Comparison of ENCODE assay signal across 1 cellular context in the genomic region with DNA sequence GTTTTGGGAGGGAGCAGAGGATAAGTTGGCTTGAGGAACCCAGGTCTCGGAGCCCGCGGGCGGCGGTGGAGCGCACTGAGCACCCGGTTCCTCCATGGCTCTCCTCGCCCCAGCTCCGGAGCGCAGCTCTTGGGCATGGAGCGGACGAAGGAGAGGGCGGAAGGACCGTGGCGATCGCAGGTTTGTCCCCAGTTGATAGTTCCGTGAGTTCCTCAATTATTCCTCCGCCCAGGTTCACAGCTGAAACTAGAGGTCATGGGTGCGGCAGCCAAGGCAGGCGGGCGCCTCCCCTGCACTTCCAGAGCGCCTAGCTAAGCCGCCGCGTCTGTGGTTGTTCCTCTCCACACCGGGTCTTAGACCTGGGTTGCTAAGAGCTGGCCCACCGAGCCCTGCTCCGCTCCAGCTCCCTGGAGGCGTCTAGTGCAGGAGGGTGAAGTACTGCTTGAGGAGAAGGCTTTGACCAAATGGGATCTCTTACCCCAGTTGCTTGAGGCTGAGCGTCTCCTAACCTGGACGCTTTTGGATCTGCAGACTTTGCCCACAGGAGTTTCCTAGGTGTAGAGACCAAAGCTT.
TF ChIP-seq lines count a peak whose summit lies in the region.

A gene with protein sequence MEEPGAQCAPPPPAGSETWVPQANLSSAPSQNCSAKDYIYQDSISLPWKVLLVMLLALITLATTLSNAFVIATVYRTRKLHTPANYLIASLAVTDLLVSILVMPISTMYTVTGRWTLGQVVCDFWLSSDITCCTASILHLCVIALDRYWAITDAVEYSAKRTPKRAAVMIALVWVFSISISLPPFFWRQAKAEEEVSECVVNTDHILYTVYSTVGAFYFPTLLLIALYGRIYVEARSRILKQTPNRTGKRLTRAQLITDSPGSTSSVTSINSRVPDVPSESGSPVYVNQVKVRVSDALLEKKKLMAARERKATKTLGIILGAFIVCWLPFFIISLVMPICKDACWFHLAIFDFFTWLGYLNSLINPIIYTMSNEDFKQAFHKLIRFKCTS (minus strand): TSS at position 184 of the 573 bp plus-strand sequence. CDS start 88 bp downstream, at position 96.

TF ChIP-seq in WTC11, 78 proteins besides CTCF, POLR2A, EP300 and RAD21 (continued from another document):
- TF ChIP-seq, protein P1, sequence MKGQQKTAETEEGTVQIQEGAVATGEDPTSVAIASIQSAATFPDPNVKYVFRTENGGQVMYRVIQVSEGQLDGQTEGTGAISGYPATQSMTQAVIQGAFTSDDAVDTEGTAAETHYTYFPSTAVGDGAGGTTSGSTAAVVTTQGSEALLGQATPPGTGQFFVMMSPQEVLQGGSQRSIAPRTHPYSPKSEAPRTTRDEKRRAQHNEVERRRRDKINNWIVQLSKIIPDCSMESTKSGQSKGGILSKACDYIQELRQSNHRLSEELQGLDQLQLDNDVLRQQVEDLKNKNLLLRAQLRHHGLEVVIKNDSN (CRISPR knock-in tag; IDR thresholded peaks at IDR 0.05), result peak; percentile 29; the same call in 1 of the 2 replicates
TF ChIP-seq in WTC11: peak in this region for 2.
